Comparison of ENCODE assay signal across 15 cellular contexts in genomic region chrX:38081926-38082708, GRCh38.
DNase-seq lines count a peak whose midpoint lies in the region; ATAC-seq, FAIRE-seq and TF ChIP-seq lines count a peak whose summit lies in the region.
"Had no signal": no experiment of that assay in that cellular context is flagged by ENCODE, and none has a peak within 500 bp of the region (broad histone marks: within the 10 kb centered on the region; RNA-seq: fewer than 3 reads in every experiment).

No MANE protein-coding gene starts in this region.

- H2AK5ac ChIP-seq in trophoblast cell (ENCODE audit: low read length) = no peak overlapping the region

- ATAC-seq in HG02610 (IDR thresholded peaks at IDR 0.05; ENCODE audit: unreplicated experiment) = no peak
- ATAC-seq: CD8-positive, alpha-beta T cell; HepG2 had no signal

- no peaks in the 10 kb centered on the region for H3K27me3 ChIP-seq in bronchial epithelial cell (ENCODE audit: control insufficient read depth, insufficient read depth, low read length)
- H3K27me3 ChIP-seq in trophoblast cell (ENCODE audit: insufficient read depth, low read length) = no peaks in the 10 kb centered on the region

- no peak overlapping the region for H2BK5ac ChIP-seq in trophoblast cell (ENCODE audit: low read depth, low read length, poor library complexity)

- DNase-seq in bronchial epithelial cell (ENCODE audit: low read depth) (peak; percentile 35), epithelial cell of esophagus (ENCODE audit: low read depth) (peak; percentile 14), trophoblast cell (peak; percentile 1 to 58), NCI-H2081 treated with DMSO at 0.1 percent for 48 hours (lab: John Stamatoyannopoulos, UW) (no peak), germinal center (ENCODE audit: low spot score) (no peak)
- DNase-seq: CD8-positive, alpha-beta T cell; COR-L47; DND-41; GDM1; GOT3 had no signal

- no peak overlapping the region for H3K4me2 ChIP-seq in trophoblast cell (ENCODE audit: low read length)

- H4K91ac ChIP-seq in trophoblast cell (ENCODE audit: low read depth, low read length) = no peak overlapping the region

- no peaks in the 10 kb centered on the region for H3K79me2 ChIP-seq in trophoblast cell (ENCODE audit: control insufficient read depth, insufficient read depth, low read length, poor library complexity)

- H4K8ac ChIP-seq in trophoblast cell (ENCODE audit: low read depth, low read length) = no peak overlapping the region

- H3K36me3 ChIP-seq in bronchial epithelial cell (ENCODE audit: control insufficient read depth, insufficient read depth, low read length) (no peaks in the 10 kb centered on the region), trophoblast cell (ENCODE audit: control insufficient read depth in 1 of 2, insufficient read depth in 2 of 2, low read length in 2 of 2) (no peaks in the 10 kb centered on the region)
- H3K36me3 ChIP-seq: HAP-1 had no signal

- TF ChIP-seq CTCF in bronchial epithelial cell (IDR thresholded peaks at IDR 0.05; ENCODE audit: insufficient read depth, low read length, severe bottlenecking) (no peak), epithelial cell of esophagus (IDR thresholded peaks at IDR 0.05; ENCODE audit: insufficient read depth, low read depth, low read length, missing control alignments) (no peak)

- H3K4me3 ChIP-seq in bronchial epithelial cell (ENCODE audit: low read depth, low read length) (no peak overlapping the region), epithelial cell of esophagus (ENCODE audit: low read length) (no peak overlapping the region), trophoblast cell (ENCODE audit: low read depth, low read length) (no peak overlapping the region)
- H3K4me3 ChIP-seq: HAP-1 had no signal

- FAIRE-seq in bronchial epithelial cell (lab: Jason Lieb, UNC) = no peak
- FAIRE-seq: GM12892, HepG2, HTR-8/SVneo had no signal

- H3K4me1 ChIP-seq in trophoblast cell (ENCODE audit: control insufficient read depth in 1 of 2, insufficient read depth in 2 of 2, low read length in 2 of 2) = no peaks in the 10 kb centered on the region

- H4K12ac ChIP-seq in trophoblast cell (ENCODE audit: low read depth, low read length) = no peak overlapping the region

- no peak overlapping the region for H2BK120ac ChIP-seq in trophoblast cell (ENCODE audit: insufficient read depth, low read length, poor library complexity)

- H2AFZ ChIP-seq in trophoblast cell (ENCODE audit: insufficient read depth, low read length, poor library complexity) = no peak overlapping the region

- H3K9me3 ChIP-seq in trophoblast cell (ENCODE audit: insufficient read depth, low read depth, low read length) = no peaks in the 10 kb centered on the region
- H3K9me3 ChIP-seq: HAP-1 had no signal

- H3K18ac ChIP-seq in trophoblast cell (ENCODE audit: low read length) = no peak overlapping the region

- H3K4ac ChIP-seq in trophoblast cell (ENCODE audit: low read depth, low read length) = no peak overlapping the region

- H3K79me1 ChIP-seq in trophoblast cell (ENCODE audit: low read length) = no peaks in the 10 kb centered on the region

- WGBS in trophoblast cell (ENCODE audit: extremely low coverage, insufficient coverage, insufficient read length) = no CpG with 5 or more reads among the region's 3 CpGs

- H3K27ac ChIP-seq in trophoblast cell (ENCODE audit: low read depth, low read length) = no peak overlapping the region

- no peak overlapping the region for H3K9ac ChIP-seq in trophoblast cell (ENCODE audit: low read length)

- H2BK12ac ChIP-seq in trophoblast cell (ENCODE audit: low read length) = no peak overlapping the region

- H3K23ac ChIP-seq in trophoblast cell (ENCODE audit: low read length) = no peak overlapping the region

- no peak overlapping the region for H3K14ac ChIP-seq in trophoblast cell (ENCODE audit: low read length)

Comparison
In these comparisons a context has a peak if more than half of its experiments do, and no peak if none do; other contexts are left out.
1. DNase-seq: peak in bronchial epithelial cell (single experiment), epithelial cell of esophagus (single experiment) and trophoblast cell (2 of 2); none in NCI-H2081 treated with DMSO at 0.1 percent for 48 hours (single experiment) and germinal center (single experiment).